In genomic region chr16:10587622-10588021, GRCh38 we compare ENCODE assay signal across 23 cellular contexts. TPM values are rescaled to one million over a fixed set of nuclear protein-coding genes. Genes with fewer than 3 reads are reported as not detected.
DNase-seq lines count a peak whose midpoint lies in the region; ATAC-seq, FAIRE-seq and TF ChIP-seq lines count a peak whose summit lies in the region.
"Had no signal": no experiment of that assay in that cellular context is flagged by ENCODE, and none has a peak within 500 bp of the region (broad histone marks: within the 10 kb centered on the region; RNA-seq: fewer than 3 reads in every experiment).

No MANE protein-coding gene starts in this region.

- H4K20me1 ChIP-seq in HepG2 (ENCODE audit: insufficient read depth, low read length) (no peaks in the 10 kb centered on the region), K562 (replicated peaks; ENCODE audit: control insufficient read depth, insufficient read depth, low read length) (no peaks in the 10 kb centered on the region; the same call in 1 of the 2 replicates)
- H4K20me1 ChIP-seq: BLaER1 treated with 17β-estradiol and CSF1 and Interleukin-3, amounts not matched to agents 10 nM and 100 nM had no signal

- in situ Hi-C loops in HepG2 (cut with HindIII; ENCODE audit: extremely low pct_ligation_motif_present, low pct_unique_long_range_greater_than_20kb): no loop called here
- in situ Hi-C loops in K562 (cut with MboI): no loop called here

- TF ChIP-seq RAD21 in HepG2 (CRISPR knock-in tag; IDR thresholded peaks at IDR 0.05): no peak
- TF ChIP-seq RAD21 in K562 (CRISPR knock-in tag; conservative IDR thresholded peaks at IDR 0.05 in 1 of 2, IDR thresholded peaks at IDR 0.05 in 1 of 2): no peak

- no peak for TF ChIP-seq EP300 in HepG2 (IDR thresholded peaks at IDR 0.05; ENCODE audit: low read depth in 2 of 2, low read length in 2 of 2)
- TF ChIP-seq EP300 in HepG2 (CRISPR knock-in tag; IDR thresholded peaks at IDR 0.05; ENCODE audit: borderline replicate concordance): no peak
- no peak for TF ChIP-seq EP300 in K562 (IDR thresholded peaks at IDR 0.05; ENCODE audit: low read length)

- intact Hi-C loops in HepG2 (cut with micrococcal nuclease; ENCODE audit: unreplicated experiment) (no loop called here), right lobe of liver (cut with DNase I) (no loop called here), K562 (cut with micrococcal nuclease) (no loop called here), heart left ventricle (cut with DNase I) (loop anchor here in 2 of 10 donors (10.0 kb wide), 2 partner anchors 53 to 63 kb away; no protein-coding TSS in a partner anchor)

- CTCF ChIA-PET in HepG2 (lab: Yijun Ruan, JAX; ENCODE audit: low intra/inter-chr PET ratio, low total read pairs) (no interaction called here), K562 (lab: Yijun Ruan, JAX; ENCODE audit: low intra/inter-chr PET ratio) (no interaction called here)

- H3K4me1 ChIP-seq in HepG2 (ENCODE audit: insufficient read depth, low read length) (peaks cover 23% of the 10 kb centered on the region), right lobe of liver (no peaks in the 10 kb centered on the region), K562 (replicated peaks in 1 of 2; ENCODE audit: control insufficient read depth in 2 of 2, insufficient read depth in 2 of 2, low read length in 2 of 2) (no peaks in the 10 kb centered on the region), heart left ventricle (peaks cover 0 to 5% (median 0%) of the 10 kb centered on the region in 12 donors)
- H3K4me1 ChIP-seq: A549 had no signal

- H3K4me2 ChIP-seq in HepG2 (ENCODE audit: low read depth, low read length) (no peak overlapping the region), K562 (ENCODE audit: insufficient read depth, low read length) (no peak overlapping the region)
- H3K4me2 ChIP-seq: A549 had no signal

- DNase-seq in HepG2 (ENCODE audit: low spot score) (no peak), right lobe of liver (no peak), K562 (ENCODE audit: extremely low read depth in 1 of 4, low spot score in 3 of 4) (no peak), heart left ventricle (no peak), NCI-H2081 (lab: John Stamatoyannopoulos, UW) (no peak)
- DNase-seq: AML-193; CD4-positive, alpha-beta T cell; CD8-positive, alpha-beta T cell; DMS 273 treated with DMSO at 0.1 percent for 48 hours; DMS153; DMS53; DMS79; DND-41; EL; GDM1 had no signal

- H3K9me3 ChIP-seq in HepG2 (ENCODE audit: low read length) (peaks cover 7% of the 10 kb centered on the region; the same call in 1 of the 2 replicates), right lobe of liver (no peaks in the 10 kb centered on the region), K562 (replicated peaks; ENCODE audit: control insufficient read depth, insufficient read depth, low read depth, low read length) (no peaks in the 10 kb centered on the region), heart left ventricle (no peaks in the 10 kb centered on the region)
- H3K9me3 ChIP-seq: A549 had no signal

- ATAC-seq in HepG2 (no peak; the same call in 2 of the 3 replicates), right lobe of liver (no peak), K562 (no peak), heart left ventricle (no peak)
- ATAC-seq: A549; CD8-positive, alpha-beta T cell; GM12878 had no signal

- BruUV-seq in HepG2 (replicated peaks; lab: Mats Ljungman, UMichigan) (no TSS peak), K562 (replicated peaks; lab: Mats Ljungman, UMichigan) (no TSS peak)

- 23% methylated on average over 2 of the region's 2 CpGs for WGBS in HepG2 (ENCODE audit: low lambda C conversion rate)
- WGBS in right lobe of liver (ENCODE audit: insufficient coverage, low coverage, low lambda C conversion rate, missing lambda C conversion rate): 60% methylated on average over 2 of the region's 2 CpGs
- 0% methylated on average over 2 of the region's 2 CpGs for WGBS in K562 (ENCODE audit: insufficient coverage, low coverage, missing lambda C conversion rate)
- 68 to 75% (median 70%) methylated on average over 2 of the region's 2 CpGs for WGBS in heart left ventricle, 4 donors

- H3K36me3 ChIP-seq in HepG2 (replicated peaks in 1 of 2; ENCODE audit: control insufficient read depth in 1 of 2, insufficient read depth in 2 of 2, low read length in 2 of 2) (no peaks in the 10 kb centered on the region), right lobe of liver (no peaks in the 10 kb centered on the region), K562 (ENCODE audit: control insufficient read depth, insufficient read depth, low read length) (no peaks in the 10 kb centered on the region), heart left ventricle (no peaks in the 10 kb centered on the region)
- H3K36me3 ChIP-seq: BLaER1 treated with 17β-estradiol and CSF1 and Interleukin-3, amounts not matched to agents 10 nM and 100 nM had no signal

- TF ChIP-seq POLR2A in HepG2 (IDR thresholded peaks at IDR 0.05; ENCODE audit: insufficient read depth in 1 of 2, low read depth in 2 of 2, low read length in 2 of 2): no peak
- TF ChIP-seq POLR2A in right lobe of liver (IDR thresholded peaks at IDR 0.05): no peak
- TF ChIP-seq POLR2A in K562 (conservative IDR thresholded peaks at IDR 0.05): no peak
- no peak for TF ChIP-seq POLR2A in heart left ventricle (IDR thresholded peaks at IDR 0.05)

- H3K27me3 ChIP-seq in HepG2 (ENCODE audit: control insufficient read depth in 1 of 2, insufficient read depth in 2 of 2, low read length in 2 of 2) (peaks cover 2 to 21% of the 10 kb centered on the region in 2 experiments; a peak in 2 of 5 replicates), right lobe of liver (no peaks in the 10 kb centered on the region), K562 (ENCODE audit: control insufficient read depth in 2 of 2, insufficient read depth in 2 of 2, low read length in 2 of 2) (peaks cover 43 to 63% of the 10 kb centered on the region in 2 experiments), heart left ventricle (no peaks in the 10 kb centered on the region)

- TF ChIP-seq CTCF in HepG2 (CRISPR knock-in tag; IDR thresholded peaks at IDR 0.05): no peak
- no peak for TF ChIP-seq CTCF in right lobe of liver (IDR thresholded peaks at IDR 0.05)
- no peak for TF ChIP-seq CTCF in K562 (IDR thresholded peaks at IDR 0.05 in 2 of 3, conservative IDR thresholded peaks at IDR 0.05 in 1 of 3; ENCODE audit: insufficient read depth in 2 of 3, low read depth in 1 of 3, low read length in 3 of 3)
- TF ChIP-seq CTCF in heart left ventricle (IDR thresholded peaks at IDR 0.05): no peak

- H2AFZ ChIP-seq in HepG2 (ENCODE audit: low read length) (no peak overlapping the region), K562 (ENCODE audit: low read depth, low read length) (no peak overlapping the region)

- H3K27ac ChIP-seq in HepG2 (ENCODE audit: extremely low read length, insufficient read depth, low read length) (no peak overlapping the region), right lobe of liver (no peak overlapping the region), K562 (ENCODE audit: extremely low read depth, low read depth, low read length) (no peak overlapping the region), heart left ventricle (no peak overlapping the region)
- H3K27ac ChIP-seq: 22Rv1; A549; BLaER1 treated with 17β-estradiol and CSF1 and Interleukin-3, amounts not matched to agents 10 nM and 100 nM; C4-2B had no signal

- FAIRE-seq in HepG2 (lab: Jason Lieb, UNC) (no peak), K562 (lab: Jason Lieb, UNC) (no peak)
- FAIRE-seq: A549, GM12878, GM12892, GM18507 had no signal

- H3K9ac ChIP-seq in HepG2 (ENCODE audit: insufficient read depth, low read depth, low read length): no peak overlapping the region
- no peak overlapping the region for H3K9ac ChIP-seq in K562 (ENCODE audit: insufficient read depth in 1 of 2, low read depth in 2 of 2, low read length in 2 of 2)
- H3K9ac ChIP-seq: BLaER1 treated with 17β-estradiol and CSF1 and Interleukin-3, amounts not matched to agents 10 nM and 100 nM had no signal

- H3K4me3 ChIP-seq in HepG2 (replicated peaks in 1 of 3; ENCODE audit: insufficient read depth in 1 of 3, low read depth in 2 of 3, low read length in 3 of 3) (no peak overlapping the region), right lobe of liver (no peak overlapping the region), K562 (no peak overlapping the region), heart left ventricle (no peak overlapping the region)
- H3K4me3 ChIP-seq: A549; BLaER1 treated with 17β-estradiol and CSF1 and Interleukin-3, amounts not matched to agents 10 nM and 100 nM; GM12878 had no signal

- peaks cover 2% of the 10 kb centered on the region for H3K9me1 ChIP-seq in K562 (ENCODE audit: control insufficient read depth, insufficient read depth, low read length)

- POLR2A ChIA-PET in HepG2 (lab: Yijun Ruan, JAX): interaction anchor here (1.0 to 1.3 kb wide), 2 partner anchors 9 to 157 kb away, joined by 3 to 4 read pairs; no protein-coding TSS in a partner anchor
- POLR2A ChIA-PET in K562 (lab: Yijun Ruan, JAX): interaction anchor here (0.8 kb wide), 1 partner anchor 700 kb away, joined by 3 read pairs; no protein-coding TSS in a partner anchor

- H3K79me2 ChIP-seq in HepG2 (ENCODE audit: insufficient read depth, low read length) (no peaks in the 10 kb centered on the region), K562 (ENCODE audit: control insufficient read depth, insufficient read depth, low read length) (no peaks in the 10 kb centered on the region)

RNA-seq across cellular contexts. Expression of gene EMP2, which starts 7.2 kb away (rescaled TPM):
- total RNA-seq in HepG2 (2016; rRNA removed; fragmentation: Illumina TruSeq; extraction: Trizol) (13.4 and 24.6 TPM in 2 replicates), right lobe of liver (10 to 100 TPM; 38.5 to 95.6 (median 58.4) TPM), K562 (2014; rRNA removed) (0.73 and 0.98 TPM in 2 replicates), K562 (2014; rRNA removed; fragmentation: Illumina TruSeq; extraction: Trizol) (2.1 and 2.9 TPM in 2 replicates), K562 (2015; rRNA removed; fragmentation: Illumina TruSeq; extraction: Trizol) (0.76 and 1.4 TPM in 2 replicates), K562 (2021) (3.3 TPM in 2 replicates), heart left ventricle (100 to 1,000 TPM in 1 of 9 donors, 10 to 100 TPM in 8; 37.8 to 103 (median 64.8) TPM)
- total RNA-seq in HepG2 (2016; cell fraction: cytosol; rRNA removed; fragmentation: Illumina TruSeq; extraction: Trizol; ENCODE audit: low read depth): 9.2 and 9.9 TPM in 2 replicates
- total RNA-seq in HepG2 (2016; cell fraction: insoluble cytoplasmic fraction; rRNA removed; fragmentation: Illumina TruSeq; extraction: Trizol): 11.7 and 21.4 TPM in 2 replicates
- total RNA-seq in HepG2 (2016; cell fraction: membrane; rRNA removed; fragmentation: Illumina TruSeq; extraction: Trizol): 11.9 and 13.5 TPM in 2 replicates
- 17.1 and 22.3 TPM in 2 replicates for total RNA-seq in HepG2 (2016; cell fraction: nucleus; rRNA removed; fragmentation: Illumina TruSeq; extraction: Trizol)
- polyA plus RNA-seq in HepG2 (2011; rRNA removed) (84.4 and 91.2 TPM in 2 replicates), K562 (2011; rRNA removed) (5.6 and 6.2 TPM in 2 replicates), K562 (2014; fragmentation: Illumina TruSeq; extraction: Trizol) (3.1 and 3.8 TPM in 2 replicates), K562 (2014; fragmentation: Nextera tagmentation; extraction: Ambion mirVana) (1 to 10 TPM; 3.1 TPM), K562 (2014; rRNA removed) (0.78 and 0.89 TPM in 2 replicates), heart left ventricle (10 to 100 TPM; 34.5 to 47.2 TPM)
- 59.1 and 63.8 TPM in 2 replicates for polyA plus RNA-seq in HepG2 (2011; cell fraction: cytosol; rRNA removed)
- 25.3 and 26.7 TPM in 2 replicates for polyA plus RNA-seq in HepG2 (2011; cell fraction: nucleus; rRNA removed)
- polyA plus RNA-seq in HepG2 (2012): 79.6 and 88.1 TPM in 2 replicates
- 25.1 and 29.9 TPM in 2 replicates for polyA plus RNA-seq in HepG2 (2016; cell fraction: cytosol; fragmentation: Illumina TruSeq; extraction: Trizol; ENCODE audit: low read depth)
- polyA plus RNA-seq in HepG2 (2016; cell fraction: insoluble cytoplasmic fraction; fragmentation: Illumina TruSeq; extraction: Trizol; ENCODE audit: low read depth): 19.9 and 21.5 TPM in 2 replicates
- polyA plus RNA-seq in HepG2 (2016; cell fraction: membrane; fragmentation: Illumina TruSeq; extraction: Trizol; ENCODE audit: low read depth): 20.0 and 21.7 TPM in 2 replicates
- 44.6 and 45.3 TPM in 2 replicates for polyA plus RNA-seq in HepG2 (2016; cell fraction: nucleus; fragmentation: Illumina TruSeq; extraction: Trizol; ENCODE audit: insufficient read depth, low read depth)
- polyA minus RNA-seq in HepG2 (2011; rRNA and poly(A)+ RNA removed; ENCODE audit: low replicate concordance): 185 and 354 TPM in 2 replicates
- 33.1 and 45.3 TPM in 2 replicates for polyA minus RNA-seq in HepG2 (2011; cell fraction: cytosol; rRNA and poly(A)+ RNA removed)
- 34.7 and 36.2 TPM in 2 replicates for polyA minus RNA-seq in HepG2 (2011; cell fraction: nucleus; rRNA and poly(A)+ RNA removed)
- 5.2 and 10.4 TPM in 2 replicates for total RNA-seq in K562 (2011; cell fraction: chromatin; rRNA removed; ENCODE audit: low replicate concordance)
- 3.8 and 5.5 TPM in 2 replicates for total RNA-seq in K562 (2011; cell fraction: nucleolus; rRNA removed)
- total RNA-seq in K562 (2011; cell fraction: nucleoplasm; rRNA removed): 4.5 and 8.7 TPM in 2 replicates
- 6.1 and 8.6 TPM in 2 replicates for polyA plus RNA-seq in K562 (2011; cell fraction: cytosol; rRNA removed)
- 2.2 and 3.7 TPM in 2 replicates for polyA plus RNA-seq in K562 (2011; cell fraction: nucleus; rRNA removed)
- 4.0 and 5.3 TPM in 2 replicates for polyA plus RNA-seq in K562 (2012)
- polyA minus RNA-seq in K562 (2011; rRNA and poly(A)+ RNA removed): 6.8 and 11.1 TPM in 2 replicates
- 3.0 and 3.7 TPM in 2 replicates for polyA minus RNA-seq in K562 (2011; cell fraction: cytosol; rRNA and poly(A)+ RNA removed)
- polyA minus RNA-seq in K562 (2011; cell fraction: nucleus; rRNA and poly(A)+ RNA removed): 1.1 and 1.3 TPM in 2 replicates
- total RNA-seq: B cell; CD4-positive, alpha-beta T cell; CD8-positive, alpha-beta T cell had no signal

Comparison
In these comparisons a context has a peak if more than half of its experiments do, and no peak if none do; other contexts are left out.
1. Of the 241 proteins assayed by ChIP-seq in both HepG2 and K562: peak only in HepG2: GATAD2A and ZNF644; only in K562: NFIC; in both: none; in neither: 238.